In the genomic region with DNA sequence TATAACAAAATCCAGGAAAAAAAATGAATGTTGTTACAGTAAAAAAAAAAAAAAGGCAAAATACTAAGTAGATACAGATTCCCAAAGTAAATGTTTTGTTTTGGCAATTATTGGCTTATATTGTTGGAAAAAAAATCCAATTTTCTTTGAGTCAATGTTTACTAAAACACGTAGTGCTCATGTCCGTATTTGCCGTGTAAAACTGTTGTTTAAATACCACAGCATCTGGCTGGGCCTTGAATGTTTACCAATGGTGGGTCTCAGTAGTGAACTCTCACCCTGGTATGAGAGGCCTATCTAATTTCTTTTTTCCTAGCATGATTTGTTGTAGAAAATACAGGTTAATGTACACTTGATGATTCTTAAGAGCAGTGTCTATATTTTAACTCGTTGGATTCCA, we compare ENCODE assay signal across 27 cellular contexts. TPM values are rescaled to one million over a fixed set of nuclear protein-coding genes. Genes with fewer than 3 reads are reported as not detected.
"Had no signal": no experiment of that assay in that cellular context is flagged by ENCODE, and none has a peak within 500 bp of the region (broad histone marks: within the 10 kb centered on the region; RNA-seq: fewer than 3 reads in every experiment).

No MANE protein-coding gene starts in this region.

- H3K36me3 Mint-ChIP-seq: activated CD4-positive, alpha-beta memory T cell treated with anti-CD3 and anti-CD28 coated beads for 36 hours; activated naive CD4-positive, alpha-beta T cell treated with anti-CD3 and anti-CD28 coated beads, Interleukin-2, amount 50 U/mL, for 72 hours; memory B cell; naive B cell; neural progenitor cell; WTC11 had no signal

- H3K4me3 Mint-ChIP-seq: activated CD4-positive, alpha-beta memory T cell treated with anti-CD3 and anti-CD28 coated beads for 36 hours; activated T-helper 1 cell treated with anti-CD3 and anti-CD28 coated beads, Interleukin-12 subunit alpha, Interleukin-12 subunit beta, Interleukin-2, Interleukin-4 antibody, amounts not matched to agents 30 ng/mL and 10 ng/mL and 1 ng/mL, durations not matched to agents 14 hours and 24 hours and 36 hours; memory B cell; naive B cell; neural progenitor cell; WTC11 had no signal

- DNase-seq: activated CD4-positive, alpha-beta memory T cell treated with anti-CD3 and anti-CD28 coated beads for 36 hours; activated CD4-positive, alpha-beta T cell treated with anti-CD3 and anti-CD28 coated beads for 4 hours; activated gamma-delta T cell treated with Interleukin-2 at 50 U/mL for 16 hours; activated T-cell treated with anti-CD3 and anti-CD28 coated beads for 4 hours; adrenal gland; cerebellar nuclear complex; effector CD4-positive, alpha-beta T cell; gastrocnemius medialis; heart left ventricle; left ventricle myocardium superior; naive B cell; stimulated activated naive CD8-positive, alpha-beta T cell treated with anti-CD3 and anti-CD28 coated beads, Interleukin-15, Interleukin-2, amounts not matched to agents 100 U/mL and 50 U/mL, for 24 hours; substantia nigra; uterus had no signal

- H3K4me1 Mint-ChIP-seq: memory B cell, naive B cell, neural progenitor cell, WTC11 had no signal

- H3K27ac ChIP-seq: adrenal gland, gastrocnemius medialis, heart left ventricle, neural progenitor cell, right atrium auricular region, tibial nerve, uterus had no signal

- H3K27ac Mint-ChIP-seq: activated CD4-positive, alpha-beta memory T cell treated with anti-CD3 and anti-CD28 coated beads for 36 hours; activated naive CD4-positive, alpha-beta T cell treated with anti-CD3 and anti-CD28 coated beads, Interleukin-2, amount 50 U/mL, for 72 hours; activated T-helper 1 cell treated with anti-CD3 and anti-CD28 coated beads, Interleukin-12 subunit alpha, Interleukin-12 subunit beta, Interleukin-2, Interleukin-4 antibody, amounts not matched to agents 30 ng/mL and 10 ng/mL and 1 ng/mL, durations not matched to agents 14 hours and 24 hours and 36 hours; memory B cell; naive B cell; neural progenitor cell; progenitor cell of endocrine pancreas; WTC11 had no signal

- H3K9me3 Mint-ChIP-seq: activated CD4-positive, alpha-beta memory T cell treated with anti-CD3 and anti-CD28 coated beads for 36 hours; activated naive CD4-positive, alpha-beta T cell treated with anti-CD3 and anti-CD28 coated beads, Interleukin-2, amount 50 U/mL, for 72 hours; activated T-helper 1 cell treated with anti-CD3 and anti-CD28 coated beads, Interleukin-12 subunit alpha, Interleukin-12 subunit beta, Interleukin-2, Interleukin-4 antibody, amounts not matched to agents 30 ng/mL and 10 ng/mL and 1 ng/mL, durations not matched to agents 14 hours and 24 hours and 36 hours; memory B cell; naive B cell; neural progenitor cell; WTC11 had no signal

- ATAC-seq: activated naive CD4-positive, alpha-beta T cell treated with anti-CD3 and anti-CD28 coated beads, Interleukin-2, amount 50 U/mL, for 72 hours; esophagus mucosa; gastrocnemius medialis; heart left ventricle; left ventricle myocardium superior; stimulated activated naive CD8-positive, alpha-beta T cell treated with anti-CD3 and anti-CD28 coated beads, Interleukin-15, Interleukin-2, amounts not matched to agents 100 U/mL and 50 U/mL, for 24 hours; WTC11 had no signal

RNA-seq across cellular contexts. Expression of a gene that starts 41.4 kb away (rescaled TPM):
- total RNA-seq: activated CD4-positive, alpha-beta memory T cell treated with anti-CD3 and anti-CD28 coated beads for 36 hours; activated naive CD4-positive, alpha-beta T cell treated with anti-CD3 and anti-CD28 coated beads, Interleukin-2, amount 50 U/mL, for 72 hours; activated T-helper 1 cell treated with anti-CD3 and anti-CD28 coated beads, Interleukin-12 subunit alpha, Interleukin-12 subunit beta, Interleukin-2, Interleukin-4 antibody, amounts not matched to agents 30 ng/mL and 10 ng/mL and 1 ng/mL, durations not matched to agents 14 hours and 24 hours and 36 hours; bronchial epithelial cell; esophagus mucosa; gastrocnemius medialis; heart left ventricle; kidney epithelial cell; left ventricle myocardium superior; mononuclear cell; osteoblast; right atrium auricular region had no signal
